ENCODE assay signal across 8 cellular contexts in genomic region chr14:95523818-95524448, GRCh38. TPM values are rescaled to one million over a fixed set of nuclear protein-coding genes. Genes with fewer than 3 reads are reported as not detected.
DNase-seq lines count a peak whose midpoint lies in the region; ATAC-seq lines count a peak whose summit lies in the region.
"Had no signal": no experiment of that assay in that cellular context is flagged by ENCODE, and none has a peak within 500 bp of the region (broad histone marks: within the 10 kb centered on the region; RNA-seq: fewer than 3 reads in every experiment).

No MANE protein-coding gene starts in this region.

- peak overlapping the region; percentile 46 for H3K4me2 ChIP-seq in Karpas-422 (ENCODE audit: low read depth, low read length, poor library complexity, severe bottlenecking)

- no peaks in the 10 kb centered on the region for H3K79me2 ChIP-seq in Karpas-422 (ENCODE audit: low read length)

- no peaks in the 10 kb centered on the region for H3K9me2 ChIP-seq in Karpas-422 (replicated peaks; ENCODE audit: insufficient read depth, low read length)

- H3K4me1 Mint-ChIP-seq in activated CD4-positive, alpha-beta T cell treated with anti-CD3 and anti-CD28 coated beads, Interleukin-2, amount 10 ng/mL, durations not matched to agents 7 days and 5 days = peaks cover 78% of the 10 kb centered on the region
- H3K4me1 Mint-ChIP-seq in stimulated activated naive B cell treated with anti-CD40 and anti-IgM and Interleukin-4, amounts not matched to agents 10 μg/mL and 1 μg/mL and 100 μg/mL, for 72 hours = peaks cover 51 to 56% of the 10 kb centered on the region in 2 donors

- peak overlapping the region; percentile 48; the same call in 1 of the 2 replicates for H2AFZ ChIP-seq in Karpas-422 (ENCODE audit: low read length)

- DNase-seq in Karpas-422 (peak; percentile 68), fibroblast of gingiva (ENCODE audit: low read depth) (peak; percentile 61)
- peak; percentile 68 for DNase-seq in activated CD4-positive, alpha-beta T cell treated with anti-CD3 and anti-CD28 coated beads, Interleukin-2, amount 10 ng/mL, durations not matched to agents 7 days and 5 days
- DNase-seq in stimulated activated naive B cell treated with anti-CD40 and anti-IgM and Interleukin-4, amounts not matched to agents 10 μg/mL and 1 μg/mL and 100 μg/mL, for 72 hours = no peak
- DNase-seq in central memory CD4-positive, alpha-beta T cell = no peak
- DNase-seq: left cardiac atrium had no signal

- H3K27me3 Mint-ChIP-seq in activated CD4-positive, alpha-beta T cell treated with anti-CD3 and anti-CD28 coated beads, Interleukin-2, amount 10 ng/mL, durations not matched to agents 7 days and 5 days = no peaks in the 10 kb centered on the region
- H3K27me3 Mint-ChIP-seq in stimulated activated naive B cell treated with anti-CD40 and anti-IgM and Interleukin-4, amounts not matched to agents 10 μg/mL and 1 μg/mL and 100 μg/mL, for 72 hours = no peaks in the 10 kb centered on the region

- H3K27ac Mint-ChIP-seq in activated CD4-positive, alpha-beta T cell treated with anti-CD3 and anti-CD28 coated beads, Interleukin-2, amount 10 ng/mL, durations not matched to agents 7 days and 5 days = peak overlapping the region; percentile 96
- H3K27ac Mint-ChIP-seq in stimulated activated naive B cell treated with anti-CD40 and anti-IgM and Interleukin-4, amounts not matched to agents 10 μg/mL and 1 μg/mL and 100 μg/mL, for 72 hours = peak overlapping the region; percentile 78

- no peak for ATAC-seq in stimulated activated naive B cell treated with anti-CD40 and anti-IgM and Interleukin-4, amounts not matched to agents 10 μg/mL and 1 μg/mL and 100 μg/mL, for 72 hours (replicated peaks)
- ATAC-seq in GM21515 (IDR thresholded peaks at IDR 0.05; ENCODE audit: unreplicated experiment) (no peak), GM21390 (IDR thresholded peaks at IDR 0.05; ENCODE audit: unreplicated experiment) (no peak)

- CTCF ChIA-PET in activated CD4-positive, alpha-beta T cell treated with anti-CD3 and anti-CD28 coated beads, Interleukin-2, amount 10 ng/mL, durations not matched to agents 7 days and 5 days (lab: Charles Lee) = interaction anchor here (0.7 to 5.3 kb wide), 12 partner anchors 7 to 368 kb away, joined by 3 to 33 read pairs (median 5); partner anchors contain the start of genes GLRX5 and SYNE3

- H3K27ac ChIP-seq in Karpas-422 (ENCODE audit: low read length) = no peak overlapping the region

- H3K36me3 Mint-ChIP-seq in activated CD4-positive, alpha-beta T cell treated with anti-CD3 and anti-CD28 coated beads, Interleukin-2, amount 10 ng/mL, durations not matched to agents 7 days and 5 days (ENCODE audit: low read depth) = peaks cover 8% of the 10 kb centered on the region
- peaks cover 0 to 10% of the 10 kb centered on the region in 2 donors for H3K36me3 Mint-ChIP-seq in stimulated activated naive B cell treated with anti-CD40 and anti-IgM and Interleukin-4, amounts not matched to agents 10 μg/mL and 1 μg/mL and 100 μg/mL, for 72 hours

- H3K9me3 ChIP-seq in Karpas-422 (ENCODE audit: low read length) = no peaks in the 10 kb centered on the region

- peak overlapping the region; percentile 64 for H3K4me3 Mint-ChIP-seq in activated CD4-positive, alpha-beta T cell treated with anti-CD3 and anti-CD28 coated beads, Interleukin-2, amount 10 ng/mL, durations not matched to agents 7 days and 5 days
- peak overlapping the region; percentile 16 to 59 for H3K4me3 Mint-ChIP-seq in stimulated activated naive B cell treated with anti-CD40 and anti-IgM and Interleukin-4, amounts not matched to agents 10 μg/mL and 1 μg/mL and 100 μg/mL, for 72 hours

- no peaks in the 10 kb centered on the region for H3K27me3 ChIP-seq in Karpas-422 (ENCODE audit: low read length)

- H3K9me3 Mint-ChIP-seq in activated CD4-positive, alpha-beta T cell treated with anti-CD3 and anti-CD28 coated beads, Interleukin-2, amount 10 ng/mL, durations not matched to agents 7 days and 5 days = no peaks in the 10 kb centered on the region
- H3K9me3 Mint-ChIP-seq in stimulated activated naive B cell treated with anti-CD40 and anti-IgM and Interleukin-4, amounts not matched to agents 10 μg/mL and 1 μg/mL and 100 μg/mL, for 72 hours = no peaks in the 10 kb centered on the region

- no peaks in the 10 kb centered on the region for H4K20me1 ChIP-seq in Karpas-422 (ENCODE audit: insufficient read depth, low read depth, low read length)

- no peaks in the 10 kb centered on the region for H3K36me3 ChIP-seq in Karpas-422 (ENCODE audit: insufficient read depth, low read length)

- peaks cover 34% of the 10 kb centered on the region for H3K4me1 ChIP-seq in Karpas-422 (ENCODE audit: low read length)

- H3K4me3 ChIP-seq in Karpas-422 (ENCODE audit: low read length) = peak overlapping the region; percentile 9; the same call in 1 of the 2 replicates

- POLR2A ChIA-PET in activated CD4-positive, alpha-beta T cell treated with anti-CD3 and anti-CD28 coated beads, Interleukin-2, amount 10 ng/mL, durations not matched to agents 7 days and 5 days (lab: Charles Lee) = interaction anchor here (0.8 to 1.4 kb wide), 2 partner anchors 28 to 61 kb away, joined by 5 to 6 read pairs; no protein-coding TSS in a partner anchor

- peak overlapping the region; percentile 40 for H3K9ac ChIP-seq in Karpas-422 (ENCODE audit: low read length)

RNA-seq across cellular contexts. Expression of gene SYNE3, which starts 7.5 kb away (rescaled TPM):
- 1.8 and 3.3 TPM in 2 replicates for total RNA-seq in Karpas-422 (2014; rRNA removed; shearing (Covaris generic); ENCODE audit: low replicate concordance)
- total RNA-seq in activated CD4-positive, alpha-beta T cell treated with anti-CD3 and anti-CD28 coated beads, Interleukin-2, amount 10 ng/mL, durations not matched to agents 7 days and 5 days = 10 to 100 TPM; 81.0 to 95.8 TPM

RNA-seq across cellular contexts. Expression of gene GLRX5, which starts 10.9 kb away (rescaled TPM):
- total RNA-seq in Karpas-422 (2014; rRNA removed; shearing (Covaris generic); ENCODE audit: low replicate concordance) = 69.7 and 74.6 TPM in 2 replicates
- 10 to 100 TPM; 36.6 to 51.2 TPM for total RNA-seq in activated CD4-positive, alpha-beta T cell treated with anti-CD3 and anti-CD28 coated beads, Interleukin-2, amount 10 ng/mL, durations not matched to agents 7 days and 5 days

Comparison
In these comparisons a context has a peak if more than half of its experiments do, and no peak if none do; other contexts are left out.
1. DNase-seq: peak in Karpas-422 (single experiment), activated CD4-positive, alpha-beta T cell treated with anti-CD3 and anti-CD28 coated beads, Interleukin-2, amount 10 ng/mL, durations not matched to agents 7 days and 5 days (single experiment) and fibroblast of gingiva (single experiment); none in stimulated activated naive B cell treated with anti-CD40 and anti-IgM and Interleukin-4, amounts not matched to agents 10 μg/mL and 1 μg/mL and 100 μg/mL, for 72 hours (single experiment) and central memory CD4-positive, alpha-beta T cell (single experiment).
2. RNA of gene SYNE3, which starts 7.5 kb away (total RNA-seq): 81.0 to 95.8 TPM in activated CD4-positive, alpha-beta T cell treated with anti-CD3 and anti-CD28 coated beads, Interleukin-2, amount 10 ng/mL, durations not matched to agents 7 days and 5 days; 1.8 to 3.3 TPM in Karpas-422; every median in the first group is over 10 times any median in the second.